ENCODE assay signal across 22 cellular contexts in genomic region chr9:120445974-120446373, GRCh38.
DNase-seq lines count a peak whose midpoint lies in the region; ATAC-seq, FAIRE-seq and TF ChIP-seq lines count a peak whose summit lies in the region.
"Had no signal": no experiment of that assay in that cellular context is flagged by ENCODE, and none has a peak within 500 bp of the region (broad histone marks: within the 10 kb centered on the region; RNA-seq: fewer than 3 reads in every experiment).

No MANE protein-coding gene starts in this region.

- no peak for TF ChIP-seq EP300 in K562 (IDR thresholded peaks at IDR 0.05; ENCODE audit: low read length)

- no peaks in the 10 kb centered on the region for H3K27me3 ChIP-seq in K562 (ENCODE audit: control insufficient read depth in 2 of 2, insufficient read depth in 2 of 2, low read length in 2 of 2)
- no peaks in the 10 kb centered on the region for H3K27me3 ChIP-seq in SJCRH30
- H3K27me3 ChIP-seq: adrenal gland, hepatocyte, neutrophil, vagina had no signal

- H3K4me3 ChIP-seq in K562, result no peak overlapping the region
- no peak overlapping the region for H3K4me3 ChIP-seq in SJCRH30
- H3K4me3 ChIP-seq: adrenal gland, hepatocyte, vagina had no signal

- no peak for FAIRE-seq in K562 (lab: Jason Lieb, UNC)
- FAIRE-seq in RCC 7860 (lab: Jason Lieb, UNC), result no peak

- H3K9me1 ChIP-seq in K562 (ENCODE audit: control insufficient read depth, insufficient read depth, low read length), result no peaks in the 10 kb centered on the region

- H3K9me3 ChIP-seq in K562 (replicated peaks; ENCODE audit: control insufficient read depth, insufficient read depth, low read depth, low read length) (no peaks in the 10 kb centered on the region), SJCRH30 (replicated peaks) (no peaks in the 10 kb centered on the region)
- H3K9me3 ChIP-seq: adrenal gland, neutrophil, vagina had no signal

- in situ Hi-C loops in K562 (cut with MboI), result no loop called here

- CTCF ChIA-PET in K562 (lab: Yijun Ruan, JAX; ENCODE audit: low intra/inter-chr PET ratio), result no interaction called here

- POLR2A ChIA-PET in K562 (lab: Yijun Ruan, JAX), result interaction anchor here (0.8 kb wide), 1 partner anchor 383 kb away, joined by 3 read pairs; no protein-coding TSS in a partner anchor

- TF ChIP-seq RAD21 in K562 (CRISPR knock-in tag; conservative IDR thresholded peaks at IDR 0.05 in 1 of 2, IDR thresholded peaks at IDR 0.05 in 1 of 2), result no peak

- ATAC-seq in K562 (no peak), HG02798 (IDR thresholded peaks at IDR 0.05; ENCODE audit: poor library complexity, unreplicated experiment) (no peak)
- ATAC-seq: activated T-cell treated with anti-CD3 and anti-CD28 coated beads, Interleukin-2, amount 50 U/mL, for 72 hours; right cardiac atrium; Right ventricle myocardium inferior had no signal

- H3K36me3 ChIP-seq in K562 (ENCODE audit: control insufficient read depth, insufficient read depth, low read length), result peaks cover 75% of the 10 kb centered on the region
- H3K36me3 ChIP-seq in SJCRH30, result peaks cover 70% of the 10 kb centered on the region

- no peak overlapping the region for H2AFZ ChIP-seq in K562 (ENCODE audit: low read depth, low read length)
- H2AFZ ChIP-seq: hepatocyte had no signal

- 86% methylated on average over 2 of the region's 2 CpGs for WGBS in K562 (ENCODE audit: insufficient coverage, low coverage, missing lambda C conversion rate)

- TF ChIP-seq POLR2A in K562 (conservative IDR thresholded peaks at IDR 0.05), result no peak

- H4K20me1 ChIP-seq in K562 (replicated peaks; ENCODE audit: control insufficient read depth, insufficient read depth, low read length), result no peaks in the 10 kb centered on the region

- no peaks in the 10 kb centered on the region for H3K4me1 ChIP-seq in K562 (replicated peaks in 1 of 2; ENCODE audit: control insufficient read depth in 2 of 2, insufficient read depth in 2 of 2, low read length in 2 of 2)
- no peaks in the 10 kb centered on the region for H3K4me1 ChIP-seq in SJCRH30
- H3K4me1 ChIP-seq: vagina had no signal

- TF ChIP-seq CTCF in 22Rv1 (IDR thresholded peaks at IDR 0.05), result no peak
- no peak for TF ChIP-seq CTCF in K562 (IDR thresholded peaks at IDR 0.05 in 2 of 3, conservative IDR thresholded peaks at IDR 0.05 in 1 of 3; ENCODE audit: insufficient read depth in 2 of 3, low read depth in 1 of 3, low read length in 3 of 3)

- BruUV-seq in K562 (replicated peaks; lab: Mats Ljungman, UMichigan), result no TSS peak

- H3K27ac ChIP-seq in 22Rv1 (peak overlapping the region; percentile 50), K562 (ENCODE audit: extremely low read depth, low read depth, low read length) (no peak overlapping the region), SJCRH30 (no peak overlapping the region)
- H3K27ac ChIP-seq: adrenal gland, hepatocyte, neutrophil, vagina had no signal

- no peak overlapping the region for H3K4me2 ChIP-seq in K562 (ENCODE audit: insufficient read depth, low read length)
- H3K4me2 ChIP-seq: hepatocyte had no signal

- H3K9ac ChIP-seq in K562 (ENCODE audit: insufficient read depth in 1 of 2, low read depth in 2 of 2, low read length in 2 of 2), result no peak overlapping the region

- no peaks in the 10 kb centered on the region for H3K79me2 ChIP-seq in K562 (ENCODE audit: control insufficient read depth, insufficient read depth, low read length)
- H3K79me2 ChIP-seq: hepatocyte had no signal

- intact Hi-C loops in K562 (cut with micrococcal nuclease), result no loop called here

- peak; percentile 28 for DNase-seq in DMS153 treated with DMSO at 0.1 percent for 48 hours (lab: John Stamatoyannopoulos, UW; ENCODE audit: unreplicated experiment)
- DNase-seq in NCI-H748 (lab: John Stamatoyannopoulos, UW; ENCODE audit: unreplicated experiment), result peak; percentile 89
- no peak for DNase-seq in K562 (ENCODE audit: extremely low read depth in 1 of 4, low spot score in 3 of 4)
- no peak for DNase-seq in RCC 7860 (ENCODE audit: low spot score)
- no peak for DNase-seq in activated naive CD4-positive, alpha-beta T cell treated with anti-CD3 and anti-CD28 coated beads, Interleukin-2, amount 50 U/mL, for 16 hours
- no peak for DNase-seq in SJCRH30
- DNase-seq: activated CD4-positive, alpha-beta T cell treated with anti-CD3 and anti-CD28 coated beads, Interleukin-2, amount 50 U/mL, for 4 hours; activated T-cell treated with anti-CD3 and anti-CD28 coated beads, Interleukin-2, amount 50 U/mL, for 72 hours; adrenal gland; Calu3; effector CD8-positive, alpha-beta T cell; GF-D8; H9; midbrain; NCI-H187; right cardiac atrium had no signal

TF ChIP-seq in K562, 482 proteins besides CTCF, POLR2A, EP300 and RAD21:
- TF ChIP-seq NFRKB (IDR thresholded peaks at IDR 0.05; ENCODE audit: low read depth) (no peak), RBM14 (IDR thresholded peaks at IDR 0.05; ENCODE audit: borderline replicate concordance, insufficient read depth, low read depth, low read length) (no peak), SPI1 (IDR thresholded peaks at IDR 0.05; ENCODE audit: borderline replicate concordance, low read depth, low read length) (peak; percentile 90)

Comparison
In these comparisons a context has a peak if more than half of its experiments do, and no peak if none do; other contexts are left out.
1. DNase-seq: peak in DMS153 treated with DMSO at 0.1 percent for 48 hours (single experiment) and NCI-H748 (single experiment); none in K562 (0 of 4), RCC 7860 (single experiment), activated naive CD4-positive, alpha-beta T cell treated with anti-CD3 and anti-CD28 coated beads, Interleukin-2, amount 50 U/mL, for 16 hours (single experiment) and SJCRH30 (0 of 2).